17 cellular contexts compared by ENCODE assay signal in the genomic region with DNA sequence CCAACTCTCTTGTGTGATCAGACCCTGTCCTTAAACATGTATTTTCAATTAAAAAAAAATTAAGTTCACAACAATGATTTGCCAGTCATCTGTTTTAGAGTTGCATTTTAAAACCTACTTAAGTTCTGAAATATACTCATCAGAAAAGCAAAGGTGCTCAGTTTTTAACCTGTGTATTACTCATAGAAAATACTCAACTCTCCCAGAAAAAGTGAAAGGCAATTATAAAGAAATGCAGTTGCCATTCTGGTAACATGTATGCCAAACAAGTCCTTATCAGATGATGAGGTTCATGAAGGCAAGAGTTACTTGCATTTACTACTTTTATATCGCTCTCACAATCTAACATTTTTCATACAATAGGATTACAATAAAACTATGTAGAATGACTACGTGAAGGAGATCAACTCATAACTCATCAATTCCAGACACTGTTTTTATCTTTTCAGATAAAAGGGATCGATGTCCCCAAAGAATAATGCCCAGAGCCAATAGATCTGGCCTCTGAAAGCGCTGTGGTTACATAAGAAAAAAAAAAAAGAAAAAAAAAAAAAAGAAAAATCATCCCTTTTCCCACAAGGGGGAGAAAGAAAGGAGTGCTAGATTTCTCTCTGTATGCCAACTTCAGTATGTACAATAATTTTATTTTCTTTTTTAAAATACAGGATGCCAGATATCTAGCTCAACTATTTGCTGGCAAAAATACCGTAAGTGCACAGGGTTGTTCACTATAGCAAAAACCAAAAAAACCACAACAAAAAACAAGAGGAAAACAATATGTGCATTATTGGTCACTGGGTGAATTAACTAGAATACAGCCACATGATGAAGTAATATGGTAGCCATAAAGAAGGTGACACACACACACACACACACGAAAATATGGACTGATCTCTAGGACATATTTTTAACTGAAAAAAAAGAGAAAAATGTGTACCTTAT.
DNase-seq lines count a peak whose midpoint lies in the region; ATAC-seq and TF ChIP-seq lines count a peak whose summit lies in the region.
"Had no signal": no experiment of that assay in that cellular context is flagged by ENCODE, and none has a peak within 500 bp of the region (broad histone marks: within the 10 kb centered on the region; RNA-seq: fewer than 3 reads in every experiment).

No MANE protein-coding gene starts in this region.

- no peak overlapping the region for H3K4me3 ChIP-seq in PC-9
- H3K4me3 ChIP-seq: colonic mucosa had no signal

- H3K4me3 Mint-ChIP-seq in activated T-cell treated with anti-CD3 and anti-CD28 coated beads, Interleukin-2, amount 50 U/mL, for 72 hours = peak overlapping the region; percentile 35 to 55
- no peak overlapping the region for H3K4me3 Mint-ChIP-seq in stimulated activated naive CD8-positive, alpha-beta T cell treated with anti-CD3 and anti-CD28 coated beads, Interleukin-15, amount 100 ng/mL, for 72 hours
- H3K4me3 Mint-ChIP-seq: nephron progenitor cell had no signal

- ATAC-seq in activated T-cell treated with anti-CD3 and anti-CD28 coated beads, Interleukin-2, amount 50 U/mL, for 72 hours (replicated peaks in 1 of 2) = peak; percentile 69 to 82
- peak; percentile 67 for ATAC-seq in stimulated activated naive CD8-positive, alpha-beta T cell treated with anti-CD3 and anti-CD28 coated beads, Interleukin-15, amount 100 ng/mL, for 72 hours
- ATAC-seq in GM21515 (IDR thresholded peaks at IDR 0.05; ENCODE audit: unreplicated experiment) = no peak

- POLR2A ChIA-PET in PC-9 (lab: Charles Lee; ENCODE audit: unreplicated experiment) = interaction anchor here (0.7 kb wide), 1 partner anchor 610 kb away, joined by 3 read pairs; no protein-coding TSS in a partner anchor

- DNase-seq in activated T-cell treated with anti-CD3 and anti-CD28 coated beads, Interleukin-2, amount 50 U/mL, for 72 hours = no peak
- DNase-seq in activated T-cell treated with anti-CD3 and anti-CD28 coated beads, Interleukin-2, amount 50 U/mL, for 1 hour = no peak
- DNase-seq in PC-9 = no peak
- DNase-seq in fibroblast of peridontal ligament (ENCODE audit: extremely low read depth) = peak; percentile 15
- DNase-seq in stimulated activated naive CD8-positive, alpha-beta T cell treated with anti-CD3 and anti-CD28 coated beads, Interleukin-15, amount 100 ng/mL, for 72 hours = no peak
- DNase-seq in GM10266 (ENCODE audit: extremely low spot score) = no peak
- DNase-seq in GM03348 (ENCODE audit: low spot score) = no peak
- DNase-seq: activated effector memory CD4-positive, alpha-beta T cell treated with anti-CD3 and anti-CD28 coated beads, Interleukin-2, amount 50 U/mL, for 16 hours; colonic mucosa; GF-D8; head of caudate nucleus; mammary epithelial cell; NCI-H2029 treated with DMSO at 0.1 percent for 48 hours; NCI-H510A; nephron progenitor cell; stimulated activated CD4-positive, alpha-beta T cell treated with anti-CD3 and anti-CD28 coated beads, Interleukin-15, amount 100 ng/mL, for 24 hours had no signal

- no peaks in the 10 kb centered on the region for H3K9me2 ChIP-seq in PC-9 (ENCODE audit: insufficient read depth)

- peak; percentile 30; the same call in 1 of the 2 replicates for TF ChIP-seq CTCF in PC-9 (conservative IDR thresholded peaks at IDR 0.05)
- TF ChIP-seq CTCF in GM10266 (IDR thresholded peaks at IDR 0.05; ENCODE audit: control insufficient read depth, insufficient read depth, low read depth, missing control alignments) = no peak

- intact Hi-C loops in PC-9 (cut with micrococcal nuclease; ENCODE audit: unreplicated experiment) = loop anchor here (5.0 kb wide), 1 partner anchor 173 kb away; the partner anchor contains the start of gene GSK3B

- peaks cover 28% of the 10 kb centered on the region for H3K4me1 Mint-ChIP-seq in activated T-cell treated with anti-CD3 and anti-CD28 coated beads, Interleukin-2, amount 50 U/mL, for 72 hours (ENCODE audit: low read depth)
- peaks cover 17% of the 10 kb centered on the region for H3K4me1 Mint-ChIP-seq in stimulated activated naive CD8-positive, alpha-beta T cell treated with anti-CD3 and anti-CD28 coated beads, Interleukin-15, amount 100 ng/mL, for 72 hours
- H3K4me1 Mint-ChIP-seq: nephron progenitor cell had no signal

- no peaks in the 10 kb centered on the region for H3K4me1 ChIP-seq in PC-9 (replicated peaks; ENCODE audit: insufficient read depth)
- H3K4me1 ChIP-seq: colonic mucosa had no signal

- peak overlapping the region; percentile 48 for H3K27ac Mint-ChIP-seq in activated T-cell treated with anti-CD3 and anti-CD28 coated beads, Interleukin-2, amount 50 U/mL, for 72 hours
- peak overlapping the region in 1 of 2 donors; percentile 85 for H3K27ac Mint-ChIP-seq in stimulated activated naive CD8-positive, alpha-beta T cell treated with anti-CD3 and anti-CD28 coated beads, Interleukin-15, amount 100 ng/mL, for 72 hours
- H3K27ac Mint-ChIP-seq: nephron progenitor cell had no signal

- H3K27ac ChIP-seq in PC-9 = no peak overlapping the region
- H3K27ac ChIP-seq: colonic mucosa had no signal

- CTCF ChIA-PET in PC-9 (lab: Charles Lee) = no interaction called here

- no peaks in the 10 kb centered on the region; the same call in 1 of the 2 replicates for H3K9me3 ChIP-seq in PC-9 (ENCODE audit: insufficient read depth, low read depth)
- H3K9me3 ChIP-seq: colonic mucosa had no signal

- H3K27me3 Mint-ChIP-seq in activated T-cell treated with anti-CD3 and anti-CD28 coated beads, Interleukin-2, amount 50 U/mL, for 72 hours (ENCODE audit: low read depth) = no peaks in the 10 kb centered on the region
- H3K27me3 Mint-ChIP-seq in stimulated activated naive CD8-positive, alpha-beta T cell treated with anti-CD3 and anti-CD28 coated beads, Interleukin-15, amount 100 ng/mL, for 72 hours = no peaks in the 10 kb centered on the region

- no peaks in the 10 kb centered on the region for H3K9me3 Mint-ChIP-seq in activated T-cell treated with anti-CD3 and anti-CD28 coated beads, Interleukin-2, amount 50 U/mL, for 72 hours
- no peaks in the 10 kb centered on the region for H3K9me3 Mint-ChIP-seq in stimulated activated naive CD8-positive, alpha-beta T cell treated with anti-CD3 and anti-CD28 coated beads, Interleukin-15, amount 100 ng/mL, for 72 hours

- H3F3A ChIP-seq in PC-9 (ENCODE audit: insufficient read depth, low read depth) = peaks cover 23% of the 10 kb centered on the region

- H3K36me3 ChIP-seq in PC-9 (ENCODE audit: low read depth) = peaks cover 12% of the 10 kb centered on the region; the same call in 1 of the 2 replicates
- H3K36me3 ChIP-seq: colonic mucosa had no signal

- no peak overlapping the region for H3K4me2 ChIP-seq in PC-9

- H3K36me3 Mint-ChIP-seq in activated T-cell treated with anti-CD3 and anti-CD28 coated beads, Interleukin-2, amount 50 U/mL, for 72 hours (ENCODE audit: insufficient read depth in 2 of 2) = peaks cover 0 to 17% of the 10 kb centered on the region in 2 donors

- H3K79me2 ChIP-seq in PC-9 (ENCODE audit: low read depth) = peaks cover 16% of the 10 kb centered on the region

- no peaks in the 10 kb centered on the region for H3K27me3 ChIP-seq in PC-9 (ENCODE audit: insufficient read depth, low read depth)
- H3K27me3 ChIP-seq: colonic mucosa had no signal

- H4K20me1 ChIP-seq in PC-9 (ENCODE audit: insufficient read depth) = peaks cover 8% of the 10 kb centered on the region

- BruUV-seq in PC-9 (replicated peaks; lab: Mats Ljungman, UMichigan) = no TSS peak

- H2AFZ ChIP-seq in PC-9 = no peak overlapping the region

Comparison
In these comparisons a context has a peak if more than half of its experiments do, and no peak if none do; other contexts are left out.
1. H3K4me3 Mint-ChIP-seq: peak in activated T-cell treated with anti-CD3 and anti-CD28 coated beads, Interleukin-2, amount 50 U/mL, for 72 hours (2 of 2); none in stimulated activated naive CD8-positive, alpha-beta T cell treated with anti-CD3 and anti-CD28 coated beads, Interleukin-15, amount 100 ng/mL, for 72 hours (0 of 2).